ENCODE assay signal across 23 cellular contexts in the genomic region with DNA sequence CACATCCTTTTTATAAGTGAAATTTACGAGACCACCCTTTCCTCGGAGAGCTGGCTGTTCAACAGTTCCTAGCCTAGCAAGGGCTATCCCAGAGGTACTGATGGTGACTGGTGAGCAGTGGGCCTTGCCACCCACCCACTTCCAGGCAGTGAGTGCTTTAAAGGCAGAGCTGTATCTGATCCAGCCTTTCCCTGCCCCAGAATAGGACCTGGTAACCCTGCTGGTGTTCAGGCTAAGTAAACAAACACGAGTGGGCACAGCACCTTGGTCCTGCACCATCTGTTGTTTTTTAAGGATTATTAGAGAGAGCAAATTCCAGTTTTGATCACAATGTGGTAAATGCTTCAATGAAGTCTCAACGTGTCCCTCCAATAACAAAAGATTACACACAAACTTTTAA.
DNase-seq lines count a peak whose midpoint lies in the region; ATAC-seq lines count a peak whose summit lies in the region.
"Had no signal": no experiment of that assay in that cellular context is flagged by ENCODE, and none has a peak within 500 bp of the region (broad histone marks: within the 10 kb centered on the region; RNA-seq: fewer than 3 reads in every experiment).

No MANE protein-coding gene starts in this region.

- ATAC-seq in HG02588 (IDR thresholded peaks at IDR 0.05; ENCODE audit: unreplicated experiment) (no peak), aorta (ENCODE audit: low FRiP score) (no peak), HG02973 (IDR thresholded peaks at IDR 0.05; ENCODE audit: unreplicated experiment) (no peak)
- ATAC-seq: A549 had no signal

- H3K4me1 ChIP-seq in aorta (ENCODE audit: control insufficient read depth in 1 of 2, insufficient read depth in 2 of 2, low read length in 2 of 2): no peaks in the 10 kb centered on the region
- H3K4me1 ChIP-seq: A549, SJSA1 had no signal

- in situ Hi-C loops in G401 (cut with HindIII; ENCODE audit: low sequenced_read_pairs): no loop called here

- intact Hi-C loops in aorta (cut with DNase I): no loop called here

- no peak overlapping the region for H3K4me3 ChIP-seq in aorta (ENCODE audit: low read length in 2 of 2)
- H3K4me3 ChIP-seq: A549, SJSA1 had no signal

- no peaks in the 10 kb centered on the region for H3K27me3 ChIP-seq in aorta (ENCODE audit: control insufficient read depth in 1 of 2, insufficient read depth in 2 of 2, low read length in 1 of 2)
- H3K27me3 ChIP-seq: SJSA1 had no signal

- no peak overlapping the region for H3K27ac ChIP-seq in aorta (ENCODE audit: low read depth in 1 of 2, low read length in 2 of 2)
- H3K27ac ChIP-seq: A549, KMS-11, SJSA1 had no signal

- DNase-seq in NCI-H82 (lab: John Stamatoyannopoulos, UW): peak; percentile 11
- DNase-seq in NCI-H82 treated with DMSO at 0.1 percent for 48 hours (lab: John Stamatoyannopoulos, UW; ENCODE audit: unreplicated experiment): no peak
- peak; percentile 83 for DNase-seq in G401 (ENCODE audit: low spot score)
- DNase-seq in ecto neural progenitor cell (ENCODE audit: low spot score): peak; percentile 3
- peak; percentile 18 for DNase-seq in mesenteric fat pad (ENCODE audit: low spot score)
- no peak for DNase-seq in aorta
- DNase-seq: CD4-positive, alpha-beta memory T cell; COR-L47; DND-41; HCEC 1CT; MM.1S; NCI-H1417 treated with DMSO at 0.1 percent for 48 hours; NCI-H1694 treated with DMSO at 0.1 percent for 48 hours; NCI-H2081; NCI-H2227 treated with DMSO at 0.1 percent for 48 hours; NCI-H774; Right ventricle myocardium superior; RPMI8226 had no signal

- 61 to 66% methylated on average over 4 of the region's 4 CpGs for WGBS in aorta, 2 donors

- no peaks in the 10 kb centered on the region for H3K36me3 ChIP-seq in aorta (ENCODE audit: control insufficient read depth in 1 of 2, insufficient read depth in 2 of 2, low read length in 1 of 2)
- H3K36me3 ChIP-seq: SJSA1 had no signal

- no peaks in the 10 kb centered on the region for H3K9me3 ChIP-seq in aorta (ENCODE audit: control insufficient read depth, low read length)
- H3K9me3 ChIP-seq: A549, SJSA1 had no signal

Comparison
In these comparisons a context has a peak if more than half of its experiments do, and no peak if none do; other contexts are left out.
1. DNase-seq: peak in NCI-H82 (single experiment), G401 (single experiment), ecto neural progenitor cell (single experiment) and mesenteric fat pad (single experiment); none in NCI-H82 treated with DMSO at 0.1 percent for 48 hours (single experiment) and aorta (0 of 2).